8 cellular contexts compared by ENCODE assay signal in genomic region chr12:6285063-6285477, GRCh38. TPM values are rescaled to one million over a fixed set of nuclear protein-coding genes. Genes with fewer than 3 reads are reported as not detected.
DNase-seq lines count a peak whose midpoint lies in the region; ATAC-seq and TF ChIP-seq lines count a peak whose summit lies in the region.

No MANE protein-coding gene starts in this region.

- no peak overlapping the region for H2BK5ac ChIP-seq in neuronal stem cell (ENCODE audit: low read length)

- H3K36me3 ChIP-seq in GM06990 (ENCODE audit: control insufficient read depth, insufficient read depth, low read length) (no peaks in the 10 kb centered on the region), PC-3 (ENCODE audit: low read depth, low read length) (no peaks in the 10 kb centered on the region), neuronal stem cell (replicated peaks in 1 of 2; ENCODE audit: control insufficient read depth in 2 of 2, insufficient read depth in 2 of 2, low read length in 2 of 2) (no peaks in the 10 kb centered on the region), thoracic aorta (no peaks in the 10 kb centered on the region)

- H4K20me1 ChIP-seq in PC-3 (ENCODE audit: low read length) = no peaks in the 10 kb centered on the region

- H3K79me1 ChIP-seq in neuronal stem cell (ENCODE audit: low read depth, low read length) = no peaks in the 10 kb centered on the region

- peak; percentile 34 for ATAC-seq in PC-3
- ATAC-seq in thoracic aorta (ENCODE audit: insufficient number of reproducible peaks, low FRiP score, low read depth) = peak; percentile 53

- no peak overlapping the region for H3K23ac ChIP-seq in neuronal stem cell (ENCODE audit: low read depth, low read length, poor library complexity)

- no CpG with 5 or more reads among the region's 8 CpGs for WGBS in neuronal stem cell (ENCODE audit: extremely low coverage in 2 of 2, insufficient read length in 2 of 2, insufficient replicate concordance in 1 of 2), 2 donors

- no peaks in the 10 kb centered on the region for H3K9me2 ChIP-seq in PC-3 (replicated peaks; ENCODE audit: low read length)

- H3K9me3 ChIP-seq in PC-3 (ENCODE audit: low read length) = no peaks in the 10 kb centered on the region
- peaks cover 0 to 5% of the 10 kb centered on the region in 2 donors for H3K9me3 ChIP-seq in neuronal stem cell (replicated peaks in 1 of 2; ENCODE audit: control insufficient read depth in 2 of 2, insufficient read depth in 1 of 2, low read depth in 1 of 2, low read length in 2 of 2)
- no peaks in the 10 kb centered on the region for H3K9me3 ChIP-seq in thoracic aorta

- H4K8ac ChIP-seq in neuronal stem cell (ENCODE audit: low read depth, low read length) = no peak overlapping the region

- peak overlapping the region; percentile 71 for H2AFZ ChIP-seq in PC-3 (ENCODE audit: low read length)
- peak overlapping the region; percentile 55 for H2AFZ ChIP-seq in neuronal stem cell (ENCODE audit: low read length)

- H3K14ac ChIP-seq in neuronal stem cell (ENCODE audit: low read length) = no peak overlapping the region

- no peaks in the 10 kb centered on the region for H3K36me3 Mint-ChIP-seq in activated T-cell treated with anti-CD3 and anti-CD28 coated beads, Interleukin-2, amount 50 U/mL, for 24 hours (ENCODE audit: low read depth)

- CTCF ChIA-PET in PC-3 (lab: Charles Lee) = interaction anchor here (1.0 kb wide), 3 partner anchors 89 to 218 kb away, joined by 3 to 13 read pairs (median 7); no protein-coding TSS in a partner anchor

- no peak overlapping the region for H2BK15ac ChIP-seq in neuronal stem cell (ENCODE audit: low read length)

- no peaks in the 10 kb centered on the region for H3K79me2 ChIP-seq in PC-3 (ENCODE audit: low read length)

- DNase-seq in GM06990 (ENCODE audit: extremely low read depth, insufficient read length) (no peak), HuH-7.5 (ENCODE audit: low spot score) (peak; percentile 90), PC-3 (peak; percentile 72), fibroblast of mammary gland (ENCODE audit: low read depth) (peak; percentile 78), neuronal stem cell (ENCODE audit: low spot score) (peak; percentile 73), thoracic aorta (ENCODE audit: low spot score) (no peak)
- peak; percentile 70 for DNase-seq in activated T-cell treated with anti-CD3 and anti-CD28 coated beads, Interleukin-2, amount 50 U/mL, for 24 hours
- no peak for DNase-seq in NK-92 treated with Interleukin-12 subunit alpha and Interleukin-12 subunit beta, amount 100 ng/mL, for 24 hours (lab: John Stamatoyannopoulos, UW)

- peaks cover 12% of the 10 kb centered on the region for H3K27me3 Mint-ChIP-seq in activated T-cell treated with anti-CD3 and anti-CD28 coated beads, Interleukin-2, amount 50 U/mL, for 24 hours

- H3K27me3 ChIP-seq in GM06990 (replicated peaks; ENCODE audit: control insufficient read depth, insufficient read depth, low read length) (no peaks in the 10 kb centered on the region; the same call in 1 of the 2 replicates), PC-3 (ENCODE audit: low read length) (no peaks in the 10 kb centered on the region), neuronal stem cell (ENCODE audit: control insufficient read depth in 3 of 3, insufficient read depth in 3 of 3, low read depth in 1 of 3, low read length in 3 of 3) (no peaks in the 10 kb centered on the region), thoracic aorta (replicated peaks; ENCODE audit: insufficient read depth) (no peaks in the 10 kb centered on the region)

- no peak overlapping the region for H3K4me3 Mint-ChIP-seq in activated T-cell treated with anti-CD3 and anti-CD28 coated beads, Interleukin-2, amount 50 U/mL, for 24 hours

- H3K4ac ChIP-seq in neuronal stem cell (ENCODE audit: low read length) = no peak overlapping the region

- H3K9ac ChIP-seq in PC-3 (ENCODE audit: low read length) (peak overlapping the region; percentile 67), neuronal stem cell (ENCODE audit: low read depth, low read length, poor library complexity) (no peak overlapping the region)

- H3K27ac ChIP-seq in PC-3 (ENCODE audit: low read length) (peak overlapping the region; percentile 96), neuronal stem cell (replicated peaks; ENCODE audit: low read length) (no peak overlapping the region), thoracic aorta (no peak overlapping the region)

- BruUV-seq in PC-3 (replicated peaks; lab: Mats Ljungman, UMichigan) = no TSS peak

- intact Hi-C loops in PC-3 (cut with micrococcal nuclease) = loop anchor here (1.0 to 5.0 kb wide), 4 partner anchors 37 to 298 kb away; no protein-coding TSS in a partner anchor

- H3K27ac Mint-ChIP-seq in activated T-cell treated with anti-CD3 and anti-CD28 coated beads, Interleukin-2, amount 50 U/mL, for 24 hours = no peak overlapping the region

- H3K18ac ChIP-seq in neuronal stem cell (ENCODE audit: low read length) = no peak overlapping the region

- H2AK5ac ChIP-seq in neuronal stem cell (ENCODE audit: low read depth, low read length) = no peak overlapping the region

- no peak overlapping the region for H3K4me3 ChIP-seq in GM06990 (replicated peaks; ENCODE audit: low read depth, low read length)
- H3K4me3 ChIP-seq in PC-3 (ENCODE audit: low read length) = no peak overlapping the region
- no peak overlapping the region for H3K4me3 ChIP-seq in fibroblast of mammary gland (ENCODE audit: control insufficient read depth, low read depth, low read length)
- H3K4me3 ChIP-seq in neuronal stem cell (ENCODE audit: low read length in 2 of 2) = no peak overlapping the region
- no peak overlapping the region for H3K4me3 ChIP-seq in thoracic aorta

- peaks cover 2% of the 10 kb centered on the region for H3K4me1 Mint-ChIP-seq in activated T-cell treated with anti-CD3 and anti-CD28 coated beads, Interleukin-2, amount 50 U/mL, for 24 hours (ENCODE audit: low read depth)

- POLR2A ChIA-PET in PC-3 (lab: Charles Lee; ENCODE audit: unreplicated experiment) = interaction anchor here (0.5 kb wide), 1 partner anchor 8 kb away, joined by 3 read pairs; no protein-coding TSS in a partner anchor

- H4K91ac ChIP-seq in neuronal stem cell (ENCODE audit: low read depth, low read length, poor library complexity) = no peak overlapping the region

- TF ChIP-seq CTCF in GM06990 (IDR thresholded peaks at IDR 0.05; ENCODE audit: insufficient read depth, low read length, poor library complexity, severe bottlenecking) (peak; percentile 90), PC-3 (conservative IDR thresholded peaks at IDR 0.05; ENCODE audit: low read depth, low read length) (peak; percentile 85), fibroblast of mammary gland (conservative IDR thresholded peaks at IDR 0.05; ENCODE audit: control insufficient read depth, insufficient read depth, low read depth, low read length) (peak; percentile 93), thoracic aorta (IDR thresholded peaks at IDR 0.05) (peak; percentile 93)

- no peaks in the 10 kb centered on the region for H3K9me3 Mint-ChIP-seq in activated T-cell treated with anti-CD3 and anti-CD28 coated beads, Interleukin-2, amount 50 U/mL, for 24 hours

- H3K4me1 ChIP-seq in PC-3 (ENCODE audit: insufficient read depth, low read length) (peaks cover 49% of the 10 kb centered on the region), neuronal stem cell (ENCODE audit: control insufficient read depth in 2 of 2, insufficient read depth in 1 of 2, low read depth in 1 of 2, low read length in 2 of 2) (peaks cover under 1 to 10% of the 10 kb centered on the region in 2 donors), thoracic aorta (ENCODE audit: control insufficient read depth in 1 of 2, low read depth in 2 of 2) (peaks cover 6 to 27% of the 10 kb centered on the region in 2 donors)

- H3F3A ChIP-seq in PC-3 (ENCODE audit: low read length, unreplicated experiment) = peaks cover 4% of the 10 kb centered on the region

- H3K4me2 ChIP-seq in PC-3 (ENCODE audit: low read length) (peak overlapping the region; percentile 79), neuronal stem cell (ENCODE audit: insufficient read depth, low read length, poor library complexity, severe bottlenecking) (no peak overlapping the region)

- no peak overlapping the region for H2BK120ac ChIP-seq in neuronal stem cell (ENCODE audit: low read depth, low read length)

- no peak overlapping the region for H2BK12ac ChIP-seq in neuronal stem cell (ENCODE audit: low read length)

RNA-seq across cellular contexts. Expression of gene PLEKHG6, which starts 25.4 kb away (rescaled TPM):
- total RNA-seq in PC-3 (2014; rRNA removed) (18.0 and 18.4 TPM in 2 replicates), thoracic aorta (under 1 TPM in 1 of 2 donors, not detected in 1; 0.78 TPM)
- 1.2 TPM for polyA plus RNA-seq in neuronal stem cell (2013, experiment 1 of 2)
- 1.3 TPM for polyA plus RNA-seq in neuronal stem cell (2013, experiment 2 of 2)

RNA-seq across cellular contexts. Expression of gene TNFRSF1A, which starts 56.8 kb away (rescaled TPM):
- 95.1 and 97.4 TPM in 2 replicates for total RNA-seq in PC-3 (2014; rRNA removed)
- polyA plus RNA-seq in neuronal stem cell (2013, experiment 1 of 2) = 35.2 TPM
- polyA plus RNA-seq in neuronal stem cell (2013, experiment 2 of 2) = 34.5 TPM
- 100 to 1,000 TPM; 311 to 384 TPM for total RNA-seq in thoracic aorta

Comparison
In these comparisons a context has a peak if more than half of its experiments do, and no peak if none do; other contexts are left out.
1. DNase-seq: peak in HuH-7.5 (single experiment), PC-3 (single experiment), activated T-cell treated with anti-CD3 and anti-CD28 coated beads, Interleukin-2, amount 50 U/mL, for 24 hours (single experiment), fibroblast of mammary gland (single experiment) and neuronal stem cell (single experiment); none in GM06990 (single experiment), thoracic aorta (single experiment) and NK-92 treated with Interleukin-12 subunit alpha and Interleukin-12 subunit beta, amount 100 ng/mL, for 24 hours (single experiment).
2. RNA of gene PLEKHG6, which starts 25.4 kb away (total RNA-seq): 18.0 to 18.4 TPM in PC-3; 0.78 TPM in thoracic aorta; every median in the first group is over 10 times any median in the second.
3. Peak in every context shown above with its lines, with median percentiles within 50 percentile points of each other: CTCF ChIP-seq.